Comparison of ENCODE assay signal across 8 cellular contexts in the genomic region with DNA sequence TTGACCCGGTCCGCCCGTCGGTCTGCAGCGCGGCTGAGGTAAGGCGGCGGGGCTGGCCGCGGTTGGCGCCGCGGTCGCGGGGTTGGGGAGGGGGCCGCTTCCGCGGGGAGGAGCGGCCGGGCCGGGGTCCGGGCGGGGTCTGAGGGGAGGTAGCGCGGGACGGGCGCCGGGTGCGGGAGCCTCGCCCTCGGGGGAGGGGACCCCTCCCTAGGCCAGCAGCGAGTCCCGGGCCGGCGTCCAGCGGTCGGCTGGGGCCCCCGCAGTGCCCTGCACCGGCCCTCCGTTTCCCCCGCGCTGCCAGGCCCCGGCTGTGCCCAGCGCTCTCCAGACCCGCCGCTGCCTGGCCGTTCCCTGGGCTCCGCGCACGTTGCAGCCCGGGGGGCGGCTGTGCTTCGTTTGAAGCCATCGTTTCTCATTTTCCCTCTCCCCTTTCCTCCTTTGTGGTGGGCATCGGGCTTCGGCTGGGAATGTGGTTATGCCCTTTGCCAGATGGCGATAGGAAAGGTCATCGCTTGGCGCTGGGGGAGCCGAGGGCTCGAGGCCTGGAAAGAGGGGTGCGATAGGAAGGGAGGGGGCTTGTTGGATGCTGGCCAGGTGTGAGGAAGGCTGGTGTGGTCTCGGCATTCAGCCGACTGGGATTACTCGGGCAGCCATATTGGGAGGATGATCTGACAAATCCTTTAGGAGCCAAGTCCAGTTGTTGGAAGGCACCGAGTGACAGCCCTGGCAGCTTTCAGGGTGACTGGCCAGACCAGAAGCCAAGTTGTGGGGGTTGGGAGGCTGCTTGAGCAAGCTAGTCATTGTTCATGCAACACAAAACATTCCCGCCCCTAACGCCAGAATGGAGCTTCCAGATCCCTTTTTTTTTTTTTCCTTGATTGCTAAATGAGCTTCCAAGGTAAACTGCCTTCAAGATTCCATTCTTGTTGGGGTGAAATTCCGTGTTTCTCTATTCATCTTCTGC. TPM values are rescaled to one million over a fixed set of nuclear protein-coding genes. Genes with fewer than 3 reads are reported as not detected.
A peak's percentile ranks its signal among the peaks of the same experiment; 100 is the strongest.
DNase-seq lines count a peak whose midpoint lies in the region; ATAC-seq, FAIRE-seq and TF ChIP-seq lines count a peak whose summit lies in the region.

No MANE protein-coding gene starts in this region.

- H3K4me1 Mint-ChIP-seq in natural killer cell: peaks cover 28 to 35% of the 10 kb centered on the region in 2 donors

- intact Hi-C loops in natural killer cell (cut with micrococcal nuclease): loop anchor here (1.0 kb wide), 2 partner anchors 127 to 217 kb away; no protein-coding TSS in a partner anchor

- H3K36me3 ChIP-seq in urinary bladder (ENCODE audit: insufficient read depth): no peaks in the 10 kb centered on the region

- ATAC-seq in activated CD4-positive, CD25-positive, alpha-beta regulatory T cell treated with anti-CD3 and anti-CD28 coated beads, Interleukin-2, amount 50 U/mL, for 24 hours: no peak
- ATAC-seq in HG03064 (IDR thresholded peaks at IDR 0.05; ENCODE audit: low read depth, unreplicated experiment): peak; percentile 20
- no peak for ATAC-seq in natural killer cell

- no peaks in the 10 kb centered on the region for H3K9me3 Mint-ChIP-seq in natural killer cell

- WGBS in urinary bladder: 1% methylated on average over 67 of the region's 69 CpGs

- H3K4me3 Mint-ChIP-seq in natural killer cell: peak overlapping the region; percentile 54

- H3K27me3 Mint-ChIP-seq in natural killer cell (ENCODE audit: low read depth in 2 of 2): no peaks in the 10 kb centered on the region

- H3K27ac ChIP-seq in urinary bladder (ENCODE audit: low read depth): peak overlapping the region; percentile 96

- no peaks in the 10 kb centered on the region for H3K36me3 Mint-ChIP-seq in natural killer cell

- no peak for FAIRE-seq in frontal cortex (lab: Jason Lieb, UNC)

- DNase-seq in activated CD4-positive, CD25-positive, alpha-beta regulatory T cell treated with anti-CD3 and anti-CD28 coated beads, Interleukin-2, amount 50 U/mL, for 72 hours: peak; percentile 36
- DNase-seq in NCI-H82 treated with DMSO at 0.1 percent for 48 hours (lab: John Stamatoyannopoulos, UW; ENCODE audit: unreplicated experiment) (peak; percentile 73), frontal cortex (ENCODE audit: low spot score in 2 of 2) (peak; percentile 59 to 74), natural killer cell (peak; percentile 20)
- DNase-seq in activated naive CD4-positive, alpha-beta T cell treated with anti-CD3 and anti-CD28 coated beads, Interleukin-2, amount 50 U/mL, for 16 hours: peak; percentile 16

- no peak for TF ChIP-seq CTCF in natural killer cell (IDR thresholded peaks at IDR 0.05)

- peak overlapping the region; percentile 99 for H3K4me3 ChIP-seq in urinary bladder (ENCODE audit: low read depth, low read length)

- H3K4me1 ChIP-seq in urinary bladder (ENCODE audit: insufficient read depth): peaks cover 1% of the 10 kb centered on the region

- H3K27ac Mint-ChIP-seq in natural killer cell: peak overlapping the region; percentile 32 to 80

RNA-seq across cellular contexts. Expression of gene KIF1B, which starts 0.8 kb away (rescaled TPM):
- total RNA-seq in frontal cortex: 162 TPM
- total RNA-seq in natural killer cell: 10 to 100 TPM; 15.2 to 22.0 (median 16.3) TPM
- 96.0 TPM for total RNA-seq in urinary bladder
- 17.2 TPM for polyA plus RNA-seq in urinary bladder

Comparison
In these comparisons a context has a peak if more than half of its experiments do, and no peak if none do; other contexts are left out.
1. DNase-seq: peak in every context shown above with its lines; median percentile 73 in NCI-H82 treated with DMSO at 0.1 percent for 48 hours; 66 in frontal cortex; 36 in activated CD4-positive, CD25-positive, alpha-beta regulatory T cell treated with anti-CD3 and anti-CD28 coated beads, Interleukin-2, amount 50 U/mL, for 72 hours; 20 in natural killer cell; 16 in activated naive CD4-positive, alpha-beta T cell treated with anti-CD3 and anti-CD28 coated beads, Interleukin-2, amount 50 U/mL, for 16 hours.